In genomic region chr1:246035060-246035531, GRCh38 we compare ENCODE assay signal across 1 cellular context.
TF ChIP-seq lines count a peak whose summit lies in the region.

No MANE protein-coding gene starts in this region.

TF ChIP-seq in neural cell, 6 proteins besides CTCF, POLR2A, EP300 and RAD21 (continued from another document):
- TF ChIP-seq REST (IDR thresholded peaks at IDR 0.05; ENCODE audit: borderline replicate concordance) (no peak), SMC3 (conservative IDR thresholded peaks at IDR 0.05; ENCODE audit: poor library complexity) (no peak), TAF1 (IDR thresholded peaks at IDR 0.05; ENCODE audit: low read depth) (no peak)
TF ChIP-seq in neural cell: peak in this region for 0.
